ENCODE assay signal across 9 cellular contexts in genomic region chr7:150974468-150975391, GRCh38. TPM values are rescaled to one million over a fixed set of nuclear protein-coding genes. Genes with fewer than 3 reads are reported as not detected.
DNase-seq lines count a peak whose midpoint lies in the region; ATAC-seq and TF ChIP-seq lines count a peak whose summit lies in the region.
"Had no signal": no experiment of that assay in that cellular context is flagged by ENCODE, and none has a peak within 500 bp of the region (broad histone marks: within the 10 kb centered on the region; RNA-seq: fewer than 3 reads in every experiment).

No MANE protein-coding gene starts in this region.

- H3K9ac ChIP-seq in Karpas-422 (ENCODE audit: low read length), result peak overlapping the region; percentile 72

- H4K20me1 ChIP-seq in Karpas-422 (ENCODE audit: insufficient read depth, low read depth, low read length), result 0 out of 2 replicates have a peak, but pooled peaks cover 4% of the 10 kb centered on the region

- peak overlapping the region; percentile 71 for H3K4me2 ChIP-seq in Karpas-422 (ENCODE audit: low read depth, low read length, poor library complexity, severe bottlenecking)

- H3K9me2 ChIP-seq in Karpas-422 (replicated peaks; ENCODE audit: insufficient read depth, low read length), result no peaks in the 10 kb centered on the region

- peak; percentile 47 to 60 for TF ChIP-seq CTCF in Caco-2 (IDR thresholded peaks at IDR 0.05; ENCODE audit: insufficient read depth in 1 of 2, low read depth in 1 of 2, low read length in 1 of 2, severe bottlenecking in 1 of 2, unreplicated experiment in 1 of 2)
- peak; percentile 46 to 60 for TF ChIP-seq CTCF in brain (conservative IDR thresholded peaks at IDR 0.05)

- POLR2A ChIA-PET in Caco-2 (lab: Charles Lee), result interaction anchor here (0.5 kb wide), 1 partner anchor 12 kb away, joined by 3 read pairs; no protein-coding TSS in a partner anchor

- H3K4me1 Mint-ChIP-seq in Caco-2 (ENCODE audit: low read depth, unreplicated experiment), result peaks cover 11% of the 10 kb centered on the region
- H3K4me1 Mint-ChIP-seq in brain, result peaks cover 88% of the 10 kb centered on the region

- BruUV-seq in Caco-2 (replicated peaks; lab: Mats Ljungman, UMichigan), result no TSS peak

- no peak overlapping the region for H3K27ac ChIP-seq in Karpas-422 (ENCODE audit: low read length)
- peak overlapping the region; percentile 46 for H3K27ac ChIP-seq in layer of hippocampus (ENCODE audit: low read depth, low read length)

- H3K4me3 Mint-ChIP-seq in Caco-2 (ENCODE audit: unreplicated experiment) (peak overlapping the region; percentile 77), brain (peak overlapping the region; percentile 79 to 94 (median 90))

- DNase-seq in Caco-2 (peak in 1 of 2 experiments; percentile 60), Karpas-422 (peak; percentile 86), T-helper 9 cell (peak; percentile 81), NCI-H1048 (lab: John Stamatoyannopoulos, UW) (no peak)
- peak; percentile 62 to 68 for DNase-seq in stimulated activated CD4-positive, alpha-beta T cell treated with anti-CD3 and anti-CD28 coated beads, Interleukin-2, amount 100 ng/mL, for 48 hours

- no peaks in the 10 kb centered on the region for H3K36me3 ChIP-seq in Caco-2 (ENCODE audit: control insufficient read depth, insufficient read depth, low read length)
- H3K36me3 ChIP-seq in Karpas-422 (ENCODE audit: insufficient read depth, low read length), result no peaks in the 10 kb centered on the region
- H3K36me3 ChIP-seq: adrenal gland had no signal

- H3K9me3 ChIP-seq in Caco-2 (no peaks in the 10 kb centered on the region), Karpas-422 (ENCODE audit: low read length) (no peaks in the 10 kb centered on the region)
- H3K9me3 ChIP-seq: adrenal gland had no signal

- CTCF ChIA-PET in Caco-2 (lab: Charles Lee), result interaction anchor here (0.5 to 1.2 kb wide), 4 partner anchors 46 to 88 kb away, joined by 3 to 5 read pairs (median 4); partner anchors contain the start of gene ABCB8

- no peaks in the 10 kb centered on the region for H3K9me3 Mint-ChIP-seq in Caco-2 (ENCODE audit: unreplicated experiment)
- H3K9me3 Mint-ChIP-seq in brain, result no peaks in the 10 kb centered on the region

- H2AFZ ChIP-seq in Karpas-422 (ENCODE audit: low read length), result peak overlapping the region; percentile 94

- no peaks in the 10 kb centered on the region for H3K27me3 ChIP-seq in Caco-2 (replicated peaks; ENCODE audit: control insufficient read depth, insufficient read depth, low read length)
- no peaks in the 10 kb centered on the region for H3K27me3 ChIP-seq in Karpas-422 (ENCODE audit: low read length)
- H3K27me3 ChIP-seq in layer of hippocampus (ENCODE audit: control insufficient read depth, insufficient read depth, low read length), result peaks cover 2% of the 10 kb centered on the region

- intact Hi-C loops in Caco-2 (cut with micrococcal nuclease; ENCODE audit: unreplicated experiment), result no loop called here

- H3K4me3 ChIP-seq in Caco-2 (ENCODE audit: low read depth, low read length), result peak overlapping the region; percentile 72
- peak overlapping the region; percentile 73 for H3K4me3 ChIP-seq in Karpas-422 (ENCODE audit: low read length)

- H3K4me1 ChIP-seq in Caco-2 (peaks cover 16% of the 10 kb centered on the region), Karpas-422 (ENCODE audit: low read length) (peaks cover 31% of the 10 kb centered on the region)

- no peak overlapping the region for H3K27ac Mint-ChIP-seq in Caco-2 (ENCODE audit: unreplicated experiment)
- H3K27ac Mint-ChIP-seq in brain, result peak overlapping the region; percentile 33 to 97 (median 89)

- no peaks in the 10 kb centered on the region for H3K79me2 ChIP-seq in Karpas-422 (ENCODE audit: low read length)

- H3K27me3 Mint-ChIP-seq in Caco-2 (ENCODE audit: insufficient read depth, unreplicated experiment) (peaks cover 10% of the 10 kb centered on the region), brain (peaks cover 8% of the 10 kb centered on the region)

- peak; percentile 64 for ATAC-seq in GM19468 (IDR thresholded peaks at IDR 0.05; ENCODE audit: extremely low read depth, unreplicated experiment)

- H3K36me3 Mint-ChIP-seq in Caco-2 (ENCODE audit: insufficient read depth, unreplicated experiment) (peaks cover 7% of the 10 kb centered on the region), brain (no peaks in the 10 kb centered on the region)

RNA-seq across cellular contexts. Expression of gene KCNH2, which starts 3.4 kb away (rescaled TPM):
- 0.60 and 0.66 TPM in 2 replicates for total RNA-seq in Caco-2 (2022)
- 0.11 and 0.22 TPM in 2 replicates for total RNA-seq in Karpas-422 (2014; rRNA removed; shearing (Covaris generic); ENCODE audit: low replicate concordance)
- polyA plus RNA-seq in brain (ENCODE audit: insufficient read depth, low read depth, low replicate concordance), result 49.2 TPM

RNA-seq across cellular contexts. Expression of gene NOS3, which starts 16.1 kb away (rescaled TPM):
- 1.1 TPM in 1 of 2 replicates, not detected in the other for total RNA-seq in Caco-2 (2022)
- total RNA-seq in Karpas-422 (2014; rRNA removed; shearing (Covaris generic); ENCODE audit: low replicate concordance), result 59.8 and 62.5 TPM in 2 replicates
- polyA plus RNA-seq in brain (ENCODE audit: insufficient read depth, low read depth, low replicate concordance), result 4.2 TPM

RNA-seq across cellular contexts. Expression of gene ATG9B, which starts 49.6 kb away (rescaled TPM):
- 4.3 and 4.8 TPM in 2 replicates for total RNA-seq in Caco-2 (2022)
- 0.78 and 1.6 TPM in 2 replicates for total RNA-seq in Karpas-422 (2014; rRNA removed; shearing (Covaris generic); ENCODE audit: low replicate concordance)
- 0.24 TPM for polyA plus RNA-seq in brain (ENCODE audit: insufficient read depth, low read depth, low replicate concordance)

RNA-seq across cellular contexts. Expression of gene ABCB8, which starts 53.5 kb away (rescaled TPM):
- 30.1 and 30.8 TPM in 2 replicates for total RNA-seq in Caco-2 (2022)
- 19.0 and 27.1 TPM in 2 replicates for total RNA-seq in Karpas-422 (2014; rRNA removed; shearing (Covaris generic); ENCODE audit: low replicate concordance)
- polyA plus RNA-seq in brain (ENCODE audit: insufficient read depth, low read depth, low replicate concordance), result 29.9 TPM

Comparison
In these comparisons a context has a peak if more than half of its experiments do, and no peak if none do; other contexts are left out.
1. RNA of gene NOS3, which starts 16.1 kb away (total RNA-seq): 59.8 to 62.5 TPM in Karpas-422; 1.1 TPM in Caco-2; every median in the first group is over 10 times any median in the second.